ENCODE assay signal across 34 cellular contexts in the genomic region with DNA sequence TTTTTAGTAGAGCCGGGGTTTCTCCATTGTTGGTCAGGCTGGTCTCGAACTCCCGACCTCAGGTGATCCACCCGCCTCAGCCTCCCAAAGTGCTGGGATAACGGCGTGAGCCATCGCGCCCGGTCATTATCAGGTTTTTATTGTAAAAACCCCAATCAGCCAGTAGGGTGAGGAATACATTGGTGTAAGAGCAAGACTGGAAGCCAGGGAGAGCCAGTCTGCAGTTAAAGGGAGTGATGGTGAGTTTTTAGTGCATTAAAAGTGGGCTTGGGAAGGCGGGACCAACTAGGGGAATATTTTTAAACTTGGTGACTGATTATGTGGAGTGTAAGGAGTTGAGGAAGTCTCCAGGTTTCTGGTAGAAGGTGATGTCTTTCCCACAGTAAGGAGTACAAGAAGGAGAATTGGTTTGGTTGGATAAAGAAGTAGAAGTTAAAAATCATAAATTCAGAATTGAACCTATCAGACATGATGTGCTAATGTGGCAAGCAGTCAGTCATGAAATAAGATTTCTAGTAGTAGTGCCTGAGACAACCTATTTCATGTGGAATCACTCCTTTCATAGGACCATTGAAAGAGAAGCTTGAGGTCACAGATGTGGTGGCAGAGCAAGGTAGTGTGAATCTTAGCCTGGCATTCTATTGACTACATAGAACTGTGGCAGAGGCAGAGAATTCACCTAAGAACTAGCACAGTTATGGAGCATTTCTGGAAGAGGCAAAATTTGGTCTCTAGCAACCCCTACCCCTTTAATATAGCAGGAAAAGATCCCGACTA. TPM values are rescaled to one million over a fixed set of nuclear protein-coding genes. Genes with fewer than 3 reads are reported as not detected.
A peak's percentile ranks its signal among the peaks of the same experiment; 100 is the strongest.
DNase-seq lines count a peak whose midpoint lies in the region; ATAC-seq and TF ChIP-seq lines count a peak whose summit lies in the region.
"Had no signal": no experiment of that assay in that cellular context is flagged by ENCODE, and none has a peak within 500 bp of the region (broad histone marks: within the 10 kb centered on the region; RNA-seq: fewer than 3 reads in every experiment).

No MANE protein-coding gene starts in this region.

- H3K36me3 Mint-ChIP-seq in HFFc6 (ENCODE audit: low read depth): peaks cover 23% of the 10 kb centered on the region
- H3K36me3 Mint-ChIP-seq: immature natural killer cell; naive thymus-derived CD4-positive, alpha-beta T cell had no signal

- peaks cover 52% of the 10 kb centered on the region for H3K4me1 Mint-ChIP-seq in HFFc6 (ENCODE audit: low read depth)

- peak overlapping the region; percentile 26; the same call in 1 of the 2 replicates for H3K27ac ChIP-seq in ACC112 (ENCODE audit: low read depth, low read length)
- H3K27ac ChIP-seq in brain microvascular endothelial cell: peak overlapping the region; percentile 72
- no peak overlapping the region for H3K27ac ChIP-seq in coronary artery
- no peak overlapping the region for H3K27ac ChIP-seq in transverse colon
- H3K27ac ChIP-seq in left ventricle myocardium inferior (replicated peaks): no peak overlapping the region
- H3K27ac ChIP-seq: BLaER1, hepatocyte, left lung, skin epidermis, stomach, WERI-Rb-1 had no signal

- H3K4me3 ChIP-seq in ACC112 (ENCODE audit: low read depth, low read length): peak overlapping the region; percentile 9
- no peak overlapping the region for H3K4me3 ChIP-seq in brain microvascular endothelial cell (ENCODE audit: low read depth, low read length)
- no peak overlapping the region for H3K4me3 ChIP-seq in kidney epithelial cell (ENCODE audit: low read depth, low read length)
- H3K4me3 ChIP-seq in coronary artery: no peak overlapping the region
- H3K4me3 ChIP-seq in transverse colon: no peak overlapping the region
- H3K4me3 ChIP-seq in left ventricle myocardium inferior: no peak overlapping the region
- H3K4me3 ChIP-seq: BLaER1, GM12878, hepatocyte, left lung, skin epidermis, stomach had no signal

- H3K79me2 ChIP-seq in ACC112 (ENCODE audit: control insufficient read depth, insufficient read depth, low read length, unreplicated experiment): peaks cover 50% of the 10 kb centered on the region

- H3K9me3 Mint-ChIP-seq in HFFc6: peaks cover 5% of the 10 kb centered on the region; the same call in 1 of the 2 replicates
- H3K9me3 Mint-ChIP-seq: activated CD4-positive, alpha-beta T cell treated with anti-CD3 and anti-CD28 coated beads, Interleukin-2, amount 10 ng/mL, durations not matched to agents 24 days and 14 days; activated naive CD8-positive, alpha-beta T cell treated with anti-CD3 and anti-CD28 coated beads, Interleukin-2, amount 50 U/mL, for 24 hours had no signal

- no peak for TF ChIP-seq POLR2A in transverse colon (IDR thresholded peaks at IDR 0.05)

- no peak overlapping the region for H3K27ac Mint-ChIP-seq in HFFc6
- H3K27ac Mint-ChIP-seq: activated CD4-positive, alpha-beta T cell treated with anti-CD3 and anti-CD28 coated beads, Interleukin-2, amount 10 ng/mL, durations not matched to agents 24 days and 14 days; activated naive CD8-positive, alpha-beta T cell treated with anti-CD3 and anti-CD28 coated beads, Interleukin-2, amount 50 U/mL, for 24 hours; immature natural killer cell; naive thymus-derived CD4-positive, alpha-beta T cell had no signal

- H3K27me3 Mint-ChIP-seq in HFFc6 (ENCODE audit: insufficient read depth): no peaks in the 10 kb centered on the region

- intact Hi-C loops in transverse colon (cut with DNase I; ENCODE audit: low total_unique reads) (loop anchor here (5.0 kb wide), 1 partner anchor 382 kb away; the partner anchor contains the start of gene CLDND1), left ventricle myocardium inferior (cut with micrococcal nuclease) (no loop called here)

- no peak overlapping the region for H2AFZ ChIP-seq in ACC112 (ENCODE audit: low read length, unreplicated experiment)
- H2AFZ ChIP-seq: hepatocyte had no signal

- no peak overlapping the region for H3K4me3 Mint-ChIP-seq in HFFc6
- H3K4me3 Mint-ChIP-seq: activated CD4-positive, alpha-beta T cell treated with anti-CD3 and anti-CD28 coated beads, Interleukin-2, amount 10 ng/mL, durations not matched to agents 24 days and 14 days; activated naive CD8-positive, alpha-beta T cell treated with anti-CD3 and anti-CD28 coated beads, Interleukin-2, amount 50 U/mL, for 24 hours had no signal

- in situ Hi-C loops in brain microvascular endothelial cell (cut with HindIII; ENCODE audit: low pct_ligation_motif_present, low sequenced_read_pairs) (no loop called here), transverse colon (cut with MboI; ENCODE audit: low pct_ligation_motif_present in 1 of 4, low pct_unique_long_range_greater_than_20kb in 1 of 4, low sequenced_read_pairs in 3 of 4) (no loop called here)

- WGBS in transverse colon (ENCODE audit: low coverage in 1 of 2), 2 donors: 88 to 93% methylated on average over 1 to 11 of the region's 11 CpGs

- TF ChIP-seq CTCF in HFFc6 (IDR thresholded peaks at IDR 0.05): peak; percentile 27
- TF ChIP-seq CTCF in brain microvascular endothelial cell (IDR thresholded peaks at IDR 0.05; ENCODE audit: low read depth, low read length, missing control alignments): peak; percentile 27
- TF ChIP-seq CTCF in kidney epithelial cell (IDR thresholded peaks at IDR 0.05; ENCODE audit: insufficient read depth, low read length, poor library complexity, severe bottlenecking): peak; percentile 18
- no peak for TF ChIP-seq CTCF in coronary artery (IDR thresholded peaks at IDR 0.05)
- TF ChIP-seq CTCF in transverse colon (IDR thresholded peaks at IDR 0.05): no peak
- no peak for TF ChIP-seq CTCF in left ventricle myocardium inferior (IDR thresholded peaks at IDR 0.05; ENCODE audit: borderline replicate concordance)

- no peak for ATAC-seq in HG03039 (IDR thresholded peaks at IDR 0.05; ENCODE audit: unreplicated experiment)
- ATAC-seq: activated naive CD8-positive, alpha-beta T cell treated with anti-CD3 and anti-CD28 coated beads, Interleukin-2, amount 50 U/mL, for 24 hours; esophagus mucosa; GM12878; left lung; naive thymus-derived CD4-positive, alpha-beta T cell had no signal

- DNase-seq in HFFc6 (no peak), brain microvascular endothelial cell (no peak), kidney epithelial cell (ENCODE audit: low read depth) (no peak), coronary artery (ENCODE audit: low spot score) (no peak), transverse colon (no peak), left ventricle myocardium inferior (no peak)
- DNase-seq: activated CD4-positive, alpha-beta T cell treated with anti-CD3 and anti-CD28 coated beads, Interleukin-2, amount 10 ng/mL, durations not matched to agents 24 days and 14 days; activated effector memory CD4-positive, alpha-beta T cell treated with anti-CD3 and anti-CD28 coated beads, Interleukin-2, amount 50 U/mL, for 16 hours; activated naive CD8-positive, alpha-beta T cell treated with anti-CD3 and anti-CD28 coated beads, Interleukin-2, amount 50 U/mL, for 24 hours; activated T-cell treated with anti-CD3 and anti-CD28 coated beads, Interleukin-2, amount 50 U/mL, for 1 hour; COR-L47; DND-41; effector CD4-positive, alpha-beta T cell; immature natural killer cell; midbrain; naive thymus-derived CD4-positive, alpha-beta T cell; NCI-H1092; NCI-H187 treated with DMSO at 0.1 percent for 48 hours; NCI-H524 treated with DMSO at 0.1 percent for 48 hours; occipital lobe; SHP77 treated with DMSO at 0.1 percent for 48 hours; stimulated activated CD4-positive, alpha-beta T cell treated with anti-CD3 and anti-CD28 coated beads, Interleukin-1b, Interleukin-23, amount 100 ng/mL, for 48 hours; stomach; T1000; trophoblast cell; WERI-Rb-1 had no signal

- H3K4me1 ChIP-seq in ACC112 (ENCODE audit: control insufficient read depth, insufficient read depth, low read length, unreplicated experiment) (peaks cover 46% of the 10 kb centered on the region), transverse colon (peaks cover 0 to 21% (median 4%) of the 10 kb centered on the region in 4 donors), left ventricle myocardium inferior (peaks cover 37% of the 10 kb centered on the region)

- H3K36me3 ChIP-seq in ACC112 (ENCODE audit: insufficient read depth, low read length) (peaks cover 17% of the 10 kb centered on the region), brain microvascular endothelial cell (replicated peaks) (peaks cover 18% of the 10 kb centered on the region), kidney epithelial cell (ENCODE audit: control insufficient read depth, insufficient read depth, low read length) (no peaks in the 10 kb centered on the region), transverse colon (no peaks in the 10 kb centered on the region), left ventricle myocardium inferior (no peaks in the 10 kb centered on the region)
- H3K36me3 ChIP-seq: BLaER1, left lung, stomach had no signal

- TF ChIP-seq EP300 in transverse colon (IDR thresholded peaks at IDR 0.05; ENCODE audit: low read depth): no peak

- H3K9me3 ChIP-seq in transverse colon (no peaks in the 10 kb centered on the region), left ventricle myocardium inferior (replicated peaks) (peaks cover 9% of the 10 kb centered on the region)
- H3K9me3 ChIP-seq: BLaER1, left lung had no signal

- H3K27me3 ChIP-seq in ACC112 (ENCODE audit: insufficient read depth, low read length) (no peaks in the 10 kb centered on the region), brain microvascular endothelial cell (replicated peaks) (no peaks in the 10 kb centered on the region), kidney epithelial cell (ENCODE audit: control insufficient read depth, insufficient read depth, low read length) (no peaks in the 10 kb centered on the region), transverse colon (no peaks in the 10 kb centered on the region), left ventricle myocardium inferior (ENCODE audit: low read depth) (no peaks in the 10 kb centered on the region)
- H3K27me3 ChIP-seq: BLaER1, hepatocyte had no signal

RNA-seq across cellular contexts. Expression of gene DCBLD2, which starts 2.4 kb away (rescaled TPM):
- 100 to 1,000 TPM; 199 to 436 (median 233) TPM for total RNA-seq in HFFc6 (2021; fragmentation: NEBNext Ultra II Directional; extraction: Animal tissue kit (Norgen Biotek cat#: 25700))
- total RNA-seq in kidney epithelial cell (553 and 624 TPM in 2 replicates), transverse colon (10 to 100 TPM; 14.3 to 20.6 (median 18.4) TPM), left ventricle myocardium inferior (33.7 TPM)

Comparison
In these comparisons a context has a peak if more than half of its experiments do, and no peak if none do; other contexts are left out.
1. H3K27ac ChIP-seq: peak in ACC112 (single experiment) and brain microvascular endothelial cell (single experiment); none in coronary artery (0 of 2), transverse colon (0 of 4) and left ventricle myocardium inferior (single experiment).
2. CTCF ChIP-seq: peak in HFFc6 (single experiment), brain microvascular endothelial cell (single experiment) and kidney epithelial cell (single experiment); none in coronary artery (single experiment), transverse colon (0 of 5) and left ventricle myocardium inferior (single experiment).